ENCODE assay signal across 8 cellular contexts in genomic region chr17:75667825-75668224, GRCh38. TPM values are rescaled to one million over a fixed set of nuclear protein-coding genes. Genes with fewer than 3 reads are reported as not detected.
DNase-seq lines count a peak whose midpoint lies in the region; ATAC-seq and TF ChIP-seq lines count a peak whose summit lies in the region.

No MANE protein-coding gene starts in this region.

- H3K27ac ChIP-seq in BLaER1, result peak overlapping the region; percentile 82
- H3K27ac ChIP-seq in esophagus muscularis mucosa (replicated peaks in 1 of 4), result peak overlapping the region; percentile 81 to 94 (median 93)
- H3K27ac ChIP-seq in ovary, result peak overlapping the region in 1 of 2 donors; percentile 73

- H3K27me3 ChIP-seq in BLaER1 (no peaks in the 10 kb centered on the region), NT2/D1 (ENCODE audit: insufficient read depth, insufficient read length) (no peaks in the 10 kb centered on the region), esophagus muscularis mucosa (no peaks in the 10 kb centered on the region), ovary (no peaks in the 10 kb centered on the region)

- peaks cover 35% of the 10 kb centered on the region for H3K4me1 ChIP-seq in BLaER1
- no peaks in the 10 kb centered on the region for H3K4me1 ChIP-seq in NT2/D1 (ENCODE audit: insufficient read depth, insufficient read length)
- peaks cover 21 to 55% (median 41%) of the 10 kb centered on the region in 4 donors for H3K4me1 ChIP-seq in esophagus muscularis mucosa
- H3K4me1 ChIP-seq in ovary (ENCODE audit: insufficient read depth), result peaks cover 7% of the 10 kb centered on the region

- H4K20me1 ChIP-seq in BLaER1, result peaks cover 31% of the 10 kb centered on the region

- peaks cover 23% of the 10 kb centered on the region for H3K36me3 Mint-ChIP-seq in stimulated activated memory B cell treated with anti-CD40 and anti-IgM and Interleukin-4, amounts not matched to agents 10 μg/mL and 1 μg/mL and 100 μg/mL, for 72 hours

- peaks cover 43% of the 10 kb centered on the region for H3K4me1 Mint-ChIP-seq in stimulated activated memory B cell treated with anti-CD40 and anti-IgM and Interleukin-4, amounts not matched to agents 10 μg/mL and 1 μg/mL and 100 μg/mL, for 72 hours

- H3K9ac ChIP-seq in BLaER1, result peak overlapping the region; percentile 87
- H3K9ac ChIP-seq in NT2/D1 (ENCODE audit: insufficient read length, low read depth), result peak overlapping the region; percentile 99

- no peak for TF ChIP-seq CTCF in esophagus muscularis mucosa (IDR thresholded peaks at IDR 0.05)
- TF ChIP-seq CTCF in ovary (IDR thresholded peaks at IDR 0.05), result no peak

- H3K36me3 ChIP-seq in BLaER1, result peaks cover 57% of the 10 kb centered on the region
- peaks cover 62% of the 10 kb centered on the region for H3K36me3 ChIP-seq in NT2/D1 (ENCODE audit: insufficient read depth, insufficient read length, low read length)
- H3K36me3 ChIP-seq in esophagus muscularis mucosa, result peaks cover 14 to 60% (median 45%) of the 10 kb centered on the region in 4 donors
- no peaks in the 10 kb centered on the region for H3K36me3 ChIP-seq in ovary

- intact Hi-C loops in esophagus muscularis mucosa (cut with DNase I) (no loop called here), ovary (cut with DNase I) (no loop called here)

- DNase-seq in NT2/D1 (ENCODE audit: low read depth, low spot score), result no peak
- no peak for DNase-seq in esophagus muscularis mucosa (ENCODE audit: extremely low spot score)
- no peak for DNase-seq in ovary
- no peak for DNase-seq in NOMO-1 (lab: John Stamatoyannopoulos, UW; ENCODE audit: unreplicated experiment in 2 of 2)
- no peak for DNase-seq in NCI-H2029 treated with DMSO at 0.1 percent for 48 hours (lab: John Stamatoyannopoulos, UW)

- TF ChIP-seq POLR2A in esophagus muscularis mucosa (IDR thresholded peaks at IDR 0.05; ENCODE audit: low read depth) (no peak), ovary (IDR thresholded peaks at IDR 0.05) (no peak)

- no peak overlapping the region for H3K27ac Mint-ChIP-seq in stimulated activated memory B cell treated with anti-CD40 and anti-IgM and Interleukin-4, amounts not matched to agents 10 μg/mL and 1 μg/mL and 100 μg/mL, for 72 hours

- no peaks in the 10 kb centered on the region for H3K9me3 Mint-ChIP-seq in stimulated activated memory B cell treated with anti-CD40 and anti-IgM and Interleukin-4, amounts not matched to agents 10 μg/mL and 1 μg/mL and 100 μg/mL, for 72 hours

- no peak for TF ChIP-seq EP300 in esophagus muscularis mucosa (IDR thresholded peaks at IDR 0.05)
- no peak for TF ChIP-seq EP300 in ovary (IDR thresholded peaks at IDR 0.05)

- H3K27me3 Mint-ChIP-seq in stimulated activated memory B cell treated with anti-CD40 and anti-IgM and Interleukin-4, amounts not matched to agents 10 μg/mL and 1 μg/mL and 100 μg/mL, for 72 hours, result no peaks in the 10 kb centered on the region

- no peaks in the 10 kb centered on the region for H3K9me3 ChIP-seq in BLaER1
- no peaks in the 10 kb centered on the region for H3K9me3 ChIP-seq in NT2/D1 (ENCODE audit: insufficient read depth, low read length)
- H3K9me3 ChIP-seq in esophagus muscularis mucosa, result no peaks in the 10 kb centered on the region
- H3K9me3 ChIP-seq in ovary, result no peaks in the 10 kb centered on the region

- H3K4me3 ChIP-seq in BLaER1, result peak overlapping the region; percentile 88
- H3K4me3 ChIP-seq in NT2/D1 (ENCODE audit: insufficient read length, low read depth), result peak overlapping the region; percentile 99
- H3K4me3 ChIP-seq in esophagus muscularis mucosa, result peak overlapping the region; percentile 82 to 98 (median 90)
- H3K4me3 ChIP-seq in ovary, result peak overlapping the region; percentile 84

- H3K4me2 ChIP-seq in BLaER1, result peak overlapping the region; percentile 91

- WGBS in esophagus muscularis mucosa, result 12% methylated on average over 4 of the region's 4 CpGs
- WGBS in ovary, 3 donors, result 4 to 7% (median 7%) methylated on average over 4 of the region's 4 CpGs

- ATAC-seq in HG03520 (IDR thresholded peaks at IDR 0.05; ENCODE audit: unreplicated experiment), result no peak
- ATAC-seq in stimulated activated memory B cell treated with anti-CD40 and anti-IgM and Interleukin-4, amounts not matched to agents 10 μg/mL and 1 μg/mL and 100 μg/mL, for 72 hours, result no peak

- no peak overlapping the region for H3K4me3 Mint-ChIP-seq in stimulated activated memory B cell treated with anti-CD40 and anti-IgM and Interleukin-4, amounts not matched to agents 10 μg/mL and 1 μg/mL and 100 μg/mL, for 72 hours

RNA-seq across cellular contexts. Expression of gene SAP30BP, which starts 0.7 kb away (rescaled TPM):
- total RNA-seq in esophagus muscularis mucosa (10 to 100 TPM; 50.3 to 81.3 (median 77.6) TPM), ovary (10 to 100 TPM; 54.8 to 85.0 (median 74.7) TPM)
- 10 to 100 TPM; 83.2 to 89.1 TPM for polyA plus RNA-seq in ovary

RNA-seq across cellular contexts. Expression of gene RECQL5, which starts 0.9 kb away (rescaled TPM):
- 10 to 100 TPM in 3 of 4 donors, 1 to 10 TPM in 1; 6.3 to 14.7 (median 11.9) TPM for total RNA-seq in esophagus muscularis mucosa
- 10 to 100 TPM; 13.8 to 32.8 (median 24.8) TPM for total RNA-seq in ovary
- polyA plus RNA-seq in ovary, result 10 to 100 TPM; 15.7 to 19.4 TPM

RNA-seq across cellular contexts. Expression of gene SMIM5, which starts 34.6 kb away (rescaled TPM):
- 1 to 10 TPM; 4.3 to 6.6 (median 5.6) TPM for total RNA-seq in esophagus muscularis mucosa
- total RNA-seq in ovary, result 1 to 10 TPM in 5 of 7 donors, under 1 TPM in 2; 0.51 to 7.9 (median 1.7) TPM
- polyA plus RNA-seq in ovary, result under 1 TPM; 0.52 to 0.64 TPM

RNA-seq across cellular contexts. Expression of gene ITGB4, which starts 53.4 kb away (rescaled TPM):
- total RNA-seq in esophagus muscularis mucosa, result 10 to 100 TPM; 36.5 to 57.4 (median 46.6) TPM
- 10 to 100 TPM in 5 of 7 donors, 1 to 10 TPM in 2; 6.3 to 55.6 (median 22.5) TPM for total RNA-seq in ovary
- polyA plus RNA-seq in ovary, result 1 to 10 TPM; 3.3 to 6.0 TPM
